20 cellular contexts compared by ENCODE assay signal in genomic region chr18:14997367-14997766, GRCh38.
"Had no signal": no experiment of that assay in that cellular context is flagged by ENCODE, and none has a peak within 500 bp of the region (broad histone marks: within the 10 kb centered on the region; RNA-seq: fewer than 3 reads in every experiment).

No MANE protein-coding gene starts in this region.

- H3K4me1 ChIP-seq: esophagus squamous epithelium, gastroesophageal sphincter, heart left ventricle, left lung, lower lobe of right lung had no signal

- H3K9me3 ChIP-seq: lower lobe of right lung had no signal

- H3K36me3 ChIP-seq: esophagus squamous epithelium, gastroesophageal sphincter, heart left ventricle, left lung, lower lobe of right lung had no signal

- ATAC-seq: gastroesophageal sphincter, heart left ventricle, left cardiac atrium, left lung, left ventricle myocardium superior, lower lobe of right lung had no signal

- DNase-seq: dermis blood vessel endothelial cell; dorsolateral prefrontal cortex; effector CD4-positive, alpha-beta T cell; effector memory CD4-positive, alpha-beta T cell; esophagus squamous epithelium; foreskin fibroblast; foreskin melanocyte; heart left ventricle; hypothalamus; immature natural killer cell; islet precursor cell; left cardiac atrium; left lung; left ventricle myocardium superior; lower lobe of right lung; mesenchymal stem cell; midbrain had no signal

- H3K27me3 ChIP-seq: hepatocyte had no signal

- H3K4me3 ChIP-seq: coronary artery, dorsolateral prefrontal cortex, esophagus squamous epithelium, gastroesophageal sphincter, heart left ventricle, hepatocyte, left lung, lower lobe of right lung had no signal

- H3K27ac ChIP-seq: coronary artery, dorsolateral prefrontal cortex, esophagus squamous epithelium, gastroesophageal sphincter, heart left ventricle, hepatocyte, left lung, lower lobe of right lung had no signal
